In the genomic region with DNA sequence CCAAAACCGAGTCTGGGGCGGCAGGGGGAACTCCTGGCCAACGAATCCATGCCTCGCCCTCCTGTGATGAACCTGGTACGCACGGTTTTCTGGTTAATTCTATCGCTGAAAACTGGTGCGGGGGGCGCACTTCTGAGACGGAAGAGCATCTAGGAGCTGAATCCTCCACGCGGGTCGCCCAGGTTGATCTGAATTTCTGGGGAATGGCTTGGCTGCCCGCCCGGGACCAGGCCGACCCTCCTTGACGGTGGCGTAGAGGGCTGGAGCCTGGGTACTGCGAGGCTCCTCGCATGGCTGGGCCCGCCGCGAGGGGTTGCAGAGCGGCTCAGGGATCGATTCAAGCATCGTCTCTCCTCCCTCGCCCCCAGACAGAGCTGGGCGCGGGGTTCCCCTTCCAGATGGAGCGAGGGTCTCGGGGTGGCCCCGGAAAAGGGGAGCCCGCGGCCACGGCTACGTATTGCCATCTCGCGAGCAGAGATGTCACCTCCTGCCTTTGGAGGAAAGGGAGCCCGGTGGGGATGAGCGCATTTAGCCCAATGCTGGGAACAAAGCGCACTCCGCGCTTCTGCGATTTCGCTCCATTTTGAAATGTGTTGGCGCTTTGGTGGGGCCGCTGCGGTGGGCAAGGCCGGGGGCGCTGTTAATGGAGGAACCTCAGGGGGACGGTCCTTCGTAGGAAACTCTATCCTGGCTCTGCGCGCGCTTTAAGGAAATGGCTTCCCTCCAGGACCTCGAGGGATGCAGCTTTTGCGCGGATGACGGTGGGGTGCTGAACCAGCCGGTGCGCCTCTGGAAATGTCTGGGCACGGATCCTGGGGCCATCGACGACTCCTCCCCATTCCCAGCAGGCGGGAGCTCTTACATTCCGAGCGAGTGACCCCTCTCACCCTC, we compare ENCODE assay signal across 14 cellular contexts. TPM values are rescaled to one million over a fixed set of nuclear protein-coding genes. Genes with fewer than 3 reads are reported as not detected.
DNase-seq lines count a peak whose midpoint lies in the region; ATAC-seq, FAIRE-seq and TF ChIP-seq lines count a peak whose summit lies in the region.
"Had no signal": no experiment of that assay in that cellular context is flagged by ENCODE, and none has a peak within 500 bp of the region (broad histone marks: within the 10 kb centered on the region; RNA-seq: fewer than 3 reads in every experiment).

No MANE protein-coding gene starts in this region.

- ATAC-seq in A549 = peak in 1 of 2 experiments; percentile 10; a peak in 1 of 6 replicates
- no peak for ATAC-seq in HG03139 (IDR thresholded peaks at IDR 0.05; ENCODE audit: unreplicated experiment)
- ATAC-seq in HG03025 (IDR thresholded peaks at IDR 0.05; ENCODE audit: low FRiP score, unreplicated experiment) = no peak
- ATAC-seq: PC-3 had no signal

- TF ChIP-seq EP300 in A549 (IDR thresholded peaks at IDR 0.05) = no peak

- H3K4me3 ChIP-seq in A549 = peak overlapping the region; percentile 69
- peak overlapping the region in 1 of 2 donors; percentile 3 for H3K4me3 ChIP-seq in vagina

- FAIRE-seq in A549 (lab: Jason Lieb, UNC) = no peak
- FAIRE-seq in D721Med (lab: Jason Lieb, UNC) = no peak
- FAIRE-seq: keratinocyte had no signal

- H3K36me3 ChIP-seq in vagina = no peaks in the 10 kb centered on the region

- H3K4me2 ChIP-seq in A549 = peak overlapping the region; percentile 99

- no peak overlapping the region for H3K27ac ChIP-seq in A549
- H3K27ac ChIP-seq in vagina = no peak overlapping the region

- H3K9me3 ChIP-seq in A549 = no peaks in the 10 kb centered on the region
- no peaks in the 10 kb centered on the region for H3K9me3 ChIP-seq in vagina

- peaks cover 22% of the 10 kb centered on the region for H3K4me1 ChIP-seq in A549
- peaks cover 31% of the 10 kb centered on the region for H3K4me1 ChIP-seq in vagina

- TF ChIP-seq CTCF in A549 (IDR thresholded peaks at IDR 0.05) (no peak), D721Med (IDR thresholded peaks at IDR 0.05; ENCODE audit: insufficient read depth, missing control alignments) (peak; percentile 1), vagina (IDR thresholded peaks at IDR 0.05) (no peak)

- DNase-seq in A549 (ENCODE audit: low read depth in 1 of 2, low spot score in 1 of 2) (peak; percentile 49 to 63), D721Med (ENCODE audit: insufficient read length, low spot score) (no peak), astrocyte of the hippocampus (ENCODE audit: low read depth, low spot score) (peak; percentile 16), left kidney (ENCODE audit: low read depth, low spot score) (peak; percentile 69), HUDEP-2 (lab: John Stamatoyannopoulos, UW; ENCODE audit: unreplicated experiment in 76 of 76) (no peak), vagina (ENCODE audit: extremely low spot score in 2 of 2) (no peak)
- DNase-seq: PC-3, T-helper 9 cell had no signal

- 6% methylated on average over 55 of the region's 67 CpGs for WGBS in A549 (ENCODE audit: missing lambda C conversion rate)

- TF ChIP-seq POLR2A in A549 (IDR thresholded peaks at IDR 0.05; ENCODE audit: low read length) (no peak), vagina (IDR thresholded peaks at IDR 0.05) (no peak)

- intact Hi-C loops in vagina (cut with DNase I) = no loop called here

- no peaks in the 10 kb centered on the region for H3K27me3 ChIP-seq in vagina

- no peak for TF ChIP-seq RAD21 in A549 (conservative IDR thresholded peaks at IDR 0.05 in 1 of 2, IDR thresholded peaks at IDR 0.05 in 1 of 2)

- CTCF ChIA-PET in A549 (lab: Yijun Ruan, JAX) = interaction anchor here (0.9 to 1.7 kb wide), 5 partner anchors 9 to 249 kb away, joined by 3 to 8 read pairs (median 3); no protein-coding TSS in a partner anchor

- POLR2A ChIA-PET in A549 (lab: Yijun Ruan, JAX) = interaction anchor here (1.6 kb wide), 1 partner anchor 52 kb away, joined by 3 read pairs; no protein-coding TSS in a partner anchor

TF ChIP-seq in A549, 52 proteins besides CTCF, POLR2A, EP300 and RAD21:
- TF ChIP-seq ESRRA (IDR thresholded peaks at IDR 0.05; ENCODE audit: borderline replicate concordance, low read length) = no peak
- TF ChIP-seq, protein P1, sequence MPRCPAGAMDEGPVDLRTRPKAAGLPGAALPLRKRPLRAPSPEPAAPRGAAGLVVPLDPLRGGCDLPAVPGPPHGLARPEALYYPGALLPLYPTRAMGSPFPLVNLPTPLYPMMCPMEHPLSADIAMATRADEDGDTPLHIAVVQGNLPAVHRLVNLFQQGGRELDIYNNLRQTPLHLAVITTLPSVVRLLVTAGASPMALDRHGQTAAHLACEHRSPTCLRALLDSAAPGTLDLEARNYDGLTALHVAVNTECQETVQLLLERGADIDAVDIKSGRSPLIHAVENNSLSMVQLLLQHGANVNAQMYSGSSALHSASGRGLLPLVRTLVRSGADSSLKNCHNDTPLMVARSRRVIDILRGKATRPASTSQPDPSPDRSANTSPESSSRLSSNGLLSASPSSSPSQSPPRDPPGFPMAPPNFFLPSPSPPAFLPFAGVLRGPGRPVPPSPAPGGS (IDR thresholded peaks at IDR 0.05) = no peak
- TF ChIP-seq CHD2 (IDR thresholded peaks at IDR 0.05; ENCODE audit: low read length, partially characterized antibody) = peak; percentile 50

RNA-seq across cellular contexts. Expression of gene MAPT, which starts 2.7 kb away (rescaled TPM):
- polyA plus RNA-seq in A549 (2011; rRNA removed) = 1.1 and 1.2 TPM in 2 replicates
- 0.94 and 0.95 TPM in 2 replicates for polyA plus RNA-seq in A549 (2012; cell fraction: cytosol; rRNA removed)
- 2.0 and 2.1 TPM in 2 replicates for polyA plus RNA-seq in A549 (2012; cell fraction: nucleus; rRNA removed)
- polyA plus RNA-seq in A549 (2017; fragmentation: RNase III; extraction: RNeasy Plus Mini Kit Qiagen cat#74134 plus additional on column Dnase treatment) = 1.1 to 1.6 TPM (median 1.2 TPM) in 3 replicates
- 0.83 and 0.91 TPM in 2 replicates for polyA minus RNA-seq in A549 (2011; rRNA and poly(A)+ RNA removed)
- 6.1 TPM for total RNA-seq in vagina

RNA-seq across cellular contexts. Expression of gene SPPL2C, which starts 52.4 kb away (rescaled TPM):
- polyA plus RNA-seq in A549 (2011; rRNA removed) (not detected in 2 replicates), A549 (2017; fragmentation: RNase III; extraction: RNeasy Plus Mini Kit Qiagen cat#74134 plus additional on column Dnase treatment) (not detected in 3 replicates)
- polyA plus RNA-seq in A549 (2012; cell fraction: cytosol; rRNA removed) = not detected in 2 replicates
- polyA plus RNA-seq in A549 (2012; cell fraction: nucleus; rRNA removed) = not detected in 2 replicates
- not detected in 2 replicates for polyA minus RNA-seq in A549 (2011; rRNA and poly(A)+ RNA removed)
- total RNA-seq in vagina = not detected
- total RNA-seq: activated T-helper 2 cell treated with anti-CD3 and anti-CD28 coated beads, Interferon-gamma antibody, Interleukin-2, Interleukin-4, amounts not matched to agents 10 μg/mL and 5 μg/mL and 100 μg/mL, durations not matched to agents 14 hours and 24 hours and 36 hours; LHCN-M2; PC-3; renal cortical epithelial cell had no signal
- polyA plus RNA-seq: keratinocyte had no signal

Comparison
In these comparisons a context has a peak if more than half of its experiments do, and no peak if none do; other contexts are left out.
1. DNase-seq: peak in A549 (2 of 2), astrocyte of the hippocampus (single experiment) and left kidney (single experiment); none in D721Med (single experiment), HUDEP-2 (0 of 76) and vagina (0 of 2).